In the genomic region with DNA sequence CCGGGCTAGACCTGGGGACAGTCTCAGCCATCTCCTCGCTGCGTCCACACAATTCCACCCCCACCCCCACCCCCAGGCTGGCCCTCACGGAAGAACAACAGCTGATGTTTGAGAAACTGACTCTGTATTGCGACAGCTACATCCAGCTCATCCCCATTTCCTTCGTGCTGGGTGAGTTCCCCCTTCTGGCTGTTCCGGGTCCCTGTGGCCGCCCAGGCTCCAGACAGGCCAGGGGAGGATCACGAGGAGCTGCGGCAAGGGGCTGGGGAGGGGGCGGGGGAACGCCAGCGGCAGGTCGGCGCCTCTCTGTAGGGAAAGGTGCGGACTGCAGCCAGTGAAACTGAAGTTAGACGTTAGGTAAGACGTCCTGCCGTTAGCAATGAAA, we compare ENCODE assay signal across 1 cellular context.
TF ChIP-seq lines count a peak whose summit lies in the region.

No MANE protein-coding gene starts in this region.

TF ChIP-seq in GM12878, 131 proteins besides CTCF, POLR2A, EP300 and RAD21:
- TF ChIP-seq ATF7 (IDR thresholded peaks at IDR 0.05; ENCODE audit: low read depth) (no peak), FOS (IDR thresholded peaks at IDR 0.05; ENCODE audit: borderline replicate concordance, extremely low read depth, insufficient read length) (no peak), SP1 (IDR thresholded peaks at IDR 0.05; ENCODE audit: low read depth, low read length) (no peak), PAX8 (IDR thresholded peaks at IDR 0.05) (no peak), SMAD5 (IDR thresholded peaks at IDR 0.05; ENCODE audit: low read depth) (no peak), MXI1 (IDR thresholded peaks at IDR 0.05; ENCODE audit: low read depth, low read length) (no peak), NRF1 (conservative IDR thresholded peaks at IDR 0.05; ENCODE audit: low read depth, low read length) (no peak), ZNF217 (IDR thresholded peaks at IDR 0.05) (no peak), NFYA (IDR thresholded peaks at IDR 0.05; ENCODE audit: borderline replicate concordance, low read depth, low read length) (no peak), SREBF1 (IDR thresholded peaks at IDR 0.05; ENCODE audit: low read length) (no peak), CHD2 (IDR thresholded peaks at IDR 0.05; ENCODE audit: borderline replicate concordance, low read depth, low read length) (no peak), POU2F2 (IDR thresholded peaks at IDR 0.05; ENCODE audit: borderline replicate concordance, low read depth, low read length) (no peak)
- TF ChIP-seq, protein P1, sequence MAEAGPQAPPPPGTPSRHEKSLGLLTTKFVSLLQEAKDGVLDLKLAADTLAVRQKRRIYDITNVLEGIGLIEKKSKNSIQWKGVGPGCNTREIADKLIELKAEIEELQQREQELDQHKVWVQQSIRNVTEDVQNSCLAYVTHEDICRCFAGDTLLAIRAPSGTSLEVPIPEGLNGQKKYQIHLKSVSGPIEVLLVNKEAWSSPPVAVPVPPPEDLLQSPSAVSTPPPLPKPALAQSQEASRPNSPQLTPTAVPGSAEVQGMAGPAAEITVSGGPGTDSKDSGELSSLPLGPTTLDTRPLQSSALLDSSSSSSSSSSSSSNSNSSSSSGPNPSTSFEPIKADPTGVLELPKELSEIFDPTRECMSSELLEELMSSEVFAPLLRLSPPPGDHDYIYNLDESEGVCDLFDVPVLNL (IDR thresholded peaks at IDR 0.05; ENCODE audit: low read depth, low read length): no peak
- TF ChIP-seq, protein P2, sequence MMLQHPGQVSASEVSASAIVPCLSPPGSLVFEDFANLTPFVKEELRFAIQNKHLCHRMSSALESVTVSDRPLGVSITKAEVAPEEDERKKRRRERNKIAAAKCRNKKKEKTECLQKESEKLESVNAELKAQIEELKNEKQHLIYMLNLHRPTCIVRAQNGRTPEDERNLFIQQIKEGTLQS (IDR thresholded peaks at IDR 0.05; ENCODE audit: borderline replicate concordance, extremely low read depth, low read depth, low read length): no peak
- TF ChIP-seq, protein P3, sequence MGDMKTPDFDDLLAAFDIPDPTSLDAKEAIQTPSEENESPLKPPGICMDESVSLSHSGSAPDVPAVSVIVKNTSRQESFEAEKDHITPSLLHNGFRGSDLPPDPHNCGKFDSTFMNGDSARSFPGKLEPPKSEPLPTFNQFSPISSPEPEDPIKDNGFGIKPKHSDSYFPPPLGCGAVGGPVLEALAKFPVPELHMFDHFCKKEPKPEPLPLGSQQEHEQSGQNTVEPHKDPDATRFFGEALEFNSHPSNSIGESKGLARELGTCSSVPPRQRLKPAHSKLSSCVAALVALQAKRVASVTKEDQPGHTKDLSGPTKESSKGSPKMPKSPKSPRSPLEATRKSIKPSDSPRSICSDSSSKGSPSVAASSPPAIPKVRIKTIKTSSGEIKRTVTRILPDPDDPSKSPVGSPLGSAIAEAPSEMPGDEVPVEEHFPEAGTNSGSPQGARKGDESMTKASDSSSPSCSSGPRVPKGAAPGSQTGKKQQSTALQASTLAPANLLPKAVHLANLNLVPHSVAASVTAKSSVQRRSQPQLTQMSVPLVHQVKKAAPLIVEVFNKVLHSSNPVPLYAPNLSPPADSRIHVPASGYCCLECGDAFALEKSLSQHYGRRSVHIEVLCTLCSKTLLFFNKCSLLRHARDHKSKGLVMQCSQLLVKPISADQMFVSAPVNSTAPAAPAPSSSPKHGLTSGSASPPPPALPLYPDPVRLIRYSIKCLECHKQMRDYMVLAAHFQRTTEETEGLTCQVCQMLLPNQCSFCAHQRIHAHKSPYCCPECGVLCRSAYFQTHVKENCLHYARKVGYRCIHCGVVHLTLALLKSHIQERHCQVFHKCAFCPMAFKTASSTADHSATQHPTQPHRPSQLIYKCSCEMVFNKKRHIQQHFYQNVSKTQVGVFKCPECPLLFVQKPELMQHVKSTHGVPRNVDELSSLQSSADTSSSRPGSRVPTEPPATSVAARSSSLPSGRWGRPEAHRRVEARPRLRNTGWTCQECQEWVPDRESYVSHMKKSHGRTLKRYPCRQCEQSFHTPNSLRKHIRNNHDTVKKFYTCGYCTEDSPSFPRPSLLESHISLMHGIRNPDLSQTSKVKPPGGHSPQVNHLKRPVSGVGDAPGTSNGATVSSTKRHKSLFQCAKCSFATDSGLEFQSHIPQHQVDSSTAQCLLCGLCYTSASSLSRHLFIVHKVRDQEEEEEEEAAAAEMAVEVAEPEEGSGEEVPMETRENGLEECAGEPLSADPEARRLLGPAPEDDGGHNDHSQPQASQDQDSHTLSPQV (IDR thresholded peaks at IDR 0.05): no peak
